In the genomic region with DNA sequence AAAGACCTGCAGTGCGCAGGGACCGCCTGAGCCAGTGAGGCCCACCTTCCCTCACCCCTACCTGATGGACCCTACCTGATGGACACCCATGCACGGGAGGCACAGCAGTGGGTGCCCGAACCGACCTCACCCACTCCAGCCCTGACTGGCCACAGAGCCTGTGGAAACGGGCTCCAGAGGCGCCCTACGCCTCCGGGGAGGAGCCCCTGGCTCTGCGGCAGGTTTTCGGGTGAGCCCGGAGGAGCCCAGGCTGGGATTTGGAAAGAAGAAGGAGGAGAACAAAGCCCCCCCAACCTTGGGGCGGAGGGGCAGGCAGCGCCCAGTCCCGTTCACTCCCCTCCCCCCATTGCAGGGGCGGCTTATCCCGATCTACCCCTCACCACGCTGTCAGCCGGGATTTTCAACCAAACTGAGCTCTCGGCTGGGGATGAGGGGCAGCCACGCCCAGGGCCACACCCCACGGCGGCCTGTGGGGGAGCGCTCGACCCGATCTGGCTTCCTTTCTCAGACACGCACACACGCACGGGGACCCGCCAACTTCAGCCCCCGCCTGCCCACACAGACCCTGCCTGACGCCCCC, we compare ENCODE assay signal across 9 cellular contexts. TPM values are rescaled to one million over a fixed set of nuclear protein-coding genes. Genes with fewer than 3 reads are reported as not detected.
DNase-seq lines count a peak whose midpoint lies in the region; ATAC-seq, FAIRE-seq and TF ChIP-seq lines count a peak whose summit lies in the region.
"Had no signal": no experiment of that assay in that cellular context is flagged by ENCODE, and none has a peak within 500 bp of the region (broad histone marks: within the 10 kb centered on the region; RNA-seq: fewer than 3 reads in every experiment).

No MANE protein-coding gene starts in this region.

- no peak overlapping the region for H3K27ac Mint-ChIP-seq in CD8-positive, alpha-beta T cell
- H3K27ac Mint-ChIP-seq in HFFc6 = no peak overlapping the region
- H3K27ac Mint-ChIP-seq in naive thymus-derived CD8-positive, alpha-beta T cell = no peak overlapping the region

- POLR2A ChIA-PET in CD8-positive, alpha-beta T cell (lab: Charles Lee) = no interaction called here
- POLR2A ChIA-PET in naive thymus-derived CD8-positive, alpha-beta T cell (lab: Charles Lee) = interaction anchor here (1.2 kb wide), 1 partner anchor 12 kb away, joined by 3 read pairs; no protein-coding TSS in a partner anchor

- peak overlapping the region; percentile 43 for H3K4me3 Mint-ChIP-seq in CD8-positive, alpha-beta T cell
- peak overlapping the region; percentile 60 for H3K4me3 Mint-ChIP-seq in HFFc6
- H3K4me3 Mint-ChIP-seq in naive thymus-derived CD8-positive, alpha-beta T cell = peak overlapping the region in 8 of 10 donors; percentile 33 to 65 (median 44)

- no peaks in the 10 kb centered on the region for H3K36me3 ChIP-seq in CD8-positive, alpha-beta T cell (ENCODE audit: insufficient read depth, low read length)
- H3K36me3 ChIP-seq in bronchial epithelial cell (ENCODE audit: control insufficient read depth, insufficient read depth, low read length) = no peaks in the 10 kb centered on the region

- DNase-seq in CD8-positive, alpha-beta T cell = no peak
- DNase-seq in HFFc6 (no peak), bronchial epithelial cell (ENCODE audit: low read depth) (no peak), C1 segment of cervical spinal cord (lab: John Stamatoyannopoulos, UW) (no peak)
- DNase-seq in naive thymus-derived CD8-positive, alpha-beta T cell = no peak

- peaks cover 9% of the 10 kb centered on the region for H3K4me1 ChIP-seq in CD8-positive, alpha-beta T cell (ENCODE audit: insufficient read depth, low read length)

- FAIRE-seq in bronchial epithelial cell (lab: Jason Lieb, UNC) = no peak
- FAIRE-seq: GM19239 had no signal

- H3K27ac ChIP-seq in CD8-positive, alpha-beta T cell (ENCODE audit: low read depth, low read length) = no peak overlapping the region

- peaks cover 15% of the 10 kb centered on the region for H3K27me3 Mint-ChIP-seq in CD8-positive, alpha-beta T cell (ENCODE audit: low read depth)
- H3K27me3 Mint-ChIP-seq in HFFc6 (ENCODE audit: insufficient read depth) = peaks cover 10% of the 10 kb centered on the region
- H3K27me3 Mint-ChIP-seq in naive thymus-derived CD8-positive, alpha-beta T cell = peaks cover 3 to 30% (median 5%) of the 10 kb centered on the region in 5 donors

- H3K36me3 Mint-ChIP-seq in CD8-positive, alpha-beta T cell = no peaks in the 10 kb centered on the region
- H3K36me3 Mint-ChIP-seq in HFFc6 (ENCODE audit: low read depth) = no peaks in the 10 kb centered on the region
- no peaks in the 10 kb centered on the region for H3K36me3 Mint-ChIP-seq in naive thymus-derived CD8-positive, alpha-beta T cell

- no peaks in the 10 kb centered on the region for H3K9me3 Mint-ChIP-seq in CD8-positive, alpha-beta T cell
- H3K9me3 Mint-ChIP-seq in HFFc6 = no peaks in the 10 kb centered on the region
- H3K9me3 Mint-ChIP-seq in naive thymus-derived CD8-positive, alpha-beta T cell = peaks cover 0 to 3% (median 0%) of the 10 kb centered on the region in 9 donors

- H3K4me3 ChIP-seq in CD8-positive, alpha-beta T cell (ENCODE audit: low read depth, low read length) = no peak overlapping the region
- H3K4me3 ChIP-seq in bronchial epithelial cell (ENCODE audit: low read depth, low read length) = peak overlapping the region; percentile 1

- H3K9me3 ChIP-seq in CD8-positive, alpha-beta T cell (ENCODE audit: low read length) = no peaks in the 10 kb centered on the region

- H3K4me1 Mint-ChIP-seq in CD8-positive, alpha-beta T cell (ENCODE audit: low read depth) = peaks cover 1% of the 10 kb centered on the region
- H3K4me1 Mint-ChIP-seq in HFFc6 (ENCODE audit: low read depth) = peaks cover 14% of the 10 kb centered on the region
- peaks cover 0 to 11% (median 0%) of the 10 kb centered on the region in 4 donors for H3K4me1 Mint-ChIP-seq in naive thymus-derived CD8-positive, alpha-beta T cell

- CTCF ChIA-PET in CD8-positive, alpha-beta T cell (lab: Charles Lee) = no interaction called here

- intact Hi-C loops in CD8-positive, alpha-beta T cell (cut with DNase I, micrococcal nuclease) = no loop called here

- TF ChIP-seq CTCF in CD8-positive, alpha-beta T cell (IDR thresholded peaks at IDR 0.05) = no peak
- TF ChIP-seq CTCF in HFFc6 (IDR thresholded peaks at IDR 0.05) (no peak), bronchial epithelial cell (IDR thresholded peaks at IDR 0.05; ENCODE audit: insufficient read depth, low read length, severe bottlenecking) (no peak)

- ATAC-seq in CD8-positive, alpha-beta T cell = peak; percentile 34
- peak; percentile 36 to 50 for ATAC-seq in naive thymus-derived CD8-positive, alpha-beta T cell
- no peak for ATAC-seq in GM18519 (IDR thresholded peaks at IDR 0.05; ENCODE audit: low FRiP score, unreplicated experiment)
- no peak for ATAC-seq in HG03520 (IDR thresholded peaks at IDR 0.05; ENCODE audit: unreplicated experiment)
- no peak for ATAC-seq in esophagus mucosa

- peaks cover 6% of the 10 kb centered on the region for H3K27me3 ChIP-seq in CD8-positive, alpha-beta T cell (ENCODE audit: insufficient read depth, low read length)
- peaks cover 6% of the 10 kb centered on the region for H3K27me3 ChIP-seq in bronchial epithelial cell (ENCODE audit: control insufficient read depth, insufficient read depth, low read length)

RNA-seq across cellular contexts. Expression of gene L1CAM, which starts 0.7 kb away (rescaled TPM):
- under 1 TPM in 1 of 2 experiments, not detected in 1; 0.05 TPM for total RNA-seq in CD8-positive, alpha-beta T cell
- total RNA-seq in HFFc6 (2021; fragmentation: NEBNext Ultra II Directional; extraction: Animal tissue kit (Norgen Biotek cat#: 25700)) = 10 to 100 TPM; 13.1 to 89.2 (median 14.4) TPM
- total RNA-seq in bronchial epithelial cell = 0.26 and 1.4 TPM in 2 replicates
- total RNA-seq in naive thymus-derived CD8-positive, alpha-beta T cell = under 1 TPM; 0.16 to 0.23 TPM
- polyA plus RNA-seq in naive thymus-derived CD8-positive, alpha-beta T cell = not detected
- total RNA-seq in esophagus mucosa = 0.80 TPM

RNA-seq across cellular contexts. Expression of gene AVPR2, which starts 19.2 kb away (rescaled TPM):
- total RNA-seq in CD8-positive, alpha-beta T cell = not detected
- not detected for total RNA-seq in HFFc6 (2021; fragmentation: NEBNext Ultra II Directional; extraction: Animal tissue kit (Norgen Biotek cat#: 25700))
- total RNA-seq in bronchial epithelial cell (not detected in 2 replicates), esophagus mucosa (0.20 TPM)
- not detected for total RNA-seq in naive thymus-derived CD8-positive, alpha-beta T cell
- polyA plus RNA-seq in naive thymus-derived CD8-positive, alpha-beta T cell = not detected

RNA-seq across cellular contexts. Expression of gene ARHGAP4, which starts 40.8 kb away (rescaled TPM):
- total RNA-seq in CD8-positive, alpha-beta T cell = 100 to 1,000 TPM; 432 to 440 TPM
- total RNA-seq in HFFc6 (2021; fragmentation: NEBNext Ultra II Directional; extraction: Animal tissue kit (Norgen Biotek cat#: 25700)) = under 1 TPM; 0.18 to 0.63 (median 0.48) TPM
- total RNA-seq in bronchial epithelial cell = 0.77 and 0.79 TPM in 2 replicates
- 100 to 1,000 TPM; 324 to 353 TPM for total RNA-seq in naive thymus-derived CD8-positive, alpha-beta T cell
- polyA plus RNA-seq in naive thymus-derived CD8-positive, alpha-beta T cell = 100 to 1,000 TPM in 1 of 3 donors, 10 to 100 TPM in 2; 58.9 to 112 (median 96.6) TPM
- total RNA-seq in esophagus mucosa = 7.5 TPM

RNA-seq across cellular contexts. Expression of gene NAA10, which starts 49.5 kb away (rescaled TPM):
- total RNA-seq in CD8-positive, alpha-beta T cell = 10 to 100 TPM; 34.4 to 35.3 TPM
- 100 to 1,000 TPM; 130 to 160 (median 146) TPM for total RNA-seq in HFFc6 (2021; fragmentation: NEBNext Ultra II Directional; extraction: Animal tissue kit (Norgen Biotek cat#: 25700))
- total RNA-seq in bronchial epithelial cell (56.9 and 66.8 TPM in 2 replicates), esophagus mucosa (73.6 TPM)
- total RNA-seq in naive thymus-derived CD8-positive, alpha-beta T cell = 10 to 100 TPM; 72.1 to 80.8 TPM
- 10 to 100 TPM; 66.8 to 73.3 (median 71.3) TPM for polyA plus RNA-seq in naive thymus-derived CD8-positive, alpha-beta T cell

RNA-seq across cellular contexts. Expression of gene PDZD4, which starts 55.0 kb away (rescaled TPM):
- 10 to 100 TPM; 10.9 to 11.9 TPM for total RNA-seq in CD8-positive, alpha-beta T cell
- total RNA-seq in HFFc6 (2021; fragmentation: NEBNext Ultra II Directional; extraction: Animal tissue kit (Norgen Biotek cat#: 25700)) = not detected
- under 0.01 TPM in 2 replicates for total RNA-seq in bronchial epithelial cell
- total RNA-seq in naive thymus-derived CD8-positive, alpha-beta T cell = under 1 TPM; 0.31 to 0.66 TPM
- 1 to 10 TPM in 1 of 3 donors, under 1 TPM in 1, not detected in 1; 0.41 to 1.5 TPM for polyA plus RNA-seq in naive thymus-derived CD8-positive, alpha-beta T cell
- total RNA-seq in esophagus mucosa = 0.68 TPM

Comparison
In these comparisons a context has a peak if more than half of its experiments do, and no peak if none do; other contexts are left out.
1. ATAC-seq: peak in CD8-positive, alpha-beta T cell (single experiment) and naive thymus-derived CD8-positive, alpha-beta T cell (2 of 2); none in GM18519 (single experiment), HG03520 (single experiment) and esophagus mucosa (single experiment).
2. RNA of gene ARHGAP4, which starts 40.8 kb away (total RNA-seq): 432 to 440 TPM in CD8-positive, alpha-beta T cell and 324 to 353 TPM in naive thymus-derived CD8-positive, alpha-beta T cell; 7.5 TPM in esophagus mucosa (single experiment), 0.77 to 0.79 TPM in bronchial epithelial cell and 0.18 to 0.63 TPM in HFFc6; every median in the first group is over 10 times any median in the second.
3. Peak in every context shown above with its lines, with median percentiles within 50 percentile points of each other: H3K4me3 Mint-ChIP-seq.